In genomic region chr1:221709854-221710253, GRCh38 we compare ENCODE assay signal across 18 cellular contexts. TPM values are rescaled to one million over a fixed set of nuclear protein-coding genes. Genes with fewer than 3 reads are reported as not detected.
DNase-seq lines count a peak whose midpoint lies in the region; ATAC-seq and TF ChIP-seq lines count a peak whose summit lies in the region.
"Had no signal": no experiment of that assay in that cellular context is flagged by ENCODE, and none has a peak within 500 bp of the region (broad histone marks: within the 10 kb centered on the region; RNA-seq: fewer than 3 reads in every experiment).

No MANE protein-coding gene starts in this region.

- peaks cover 80% of the 10 kb centered on the region for H3K4me1 Mint-ChIP-seq in CD4-positive, alpha-beta T cell (ENCODE audit: low read depth)

- intact Hi-C loops in CD4-positive, alpha-beta T cell (cut with DNase I, micrococcal nuclease), result no loop called here
- intact Hi-C loops in gastrocnemius medialis (cut with DNase I; ENCODE audit: low total_unique reads) (loop anchor here (2.0 kb wide), 1 partner anchor 33 kb away; the partner anchor contains the start of gene DUSP10), ovary (cut with DNase I) (no loop called here)

- in situ Hi-C loops in gastrocnemius medialis (cut with MboI; ENCODE audit: low sequenced_read_pairs in 4 of 4), result no loop called here

- no peak overlapping the region for H3K4me3 ChIP-seq in gastroesophageal sphincter
- H3K4me3 ChIP-seq in gastrocnemius medialis, result no peak overlapping the region
- no peak overlapping the region for H3K4me3 ChIP-seq in ovary
- H3K4me3 ChIP-seq: heart right ventricle, left ventricle myocardium inferior, SK-N-MC, uterus had no signal

- H3K9me3 ChIP-seq in CD4-positive, alpha-beta T cell (ENCODE audit: control insufficient read depth, low read length), result no peaks in the 10 kb centered on the region
- H3K9me3 ChIP-seq in gastroesophageal sphincter, result no peaks in the 10 kb centered on the region
- no peaks in the 10 kb centered on the region for H3K9me3 ChIP-seq in gastrocnemius medialis
- no peaks in the 10 kb centered on the region for H3K9me3 ChIP-seq in ovary
- H3K9me3 ChIP-seq: heart right ventricle, left ventricle myocardium inferior, uterus had no signal

- H3K4me3 Mint-ChIP-seq in CD4-positive, alpha-beta T cell, result no peak overlapping the region

- CTCF ChIA-PET in CD4-positive, alpha-beta T cell (lab: Charles Lee), result no interaction called here
- CTCF ChIA-PET in HEK293T (lab: Yijun Ruan, JAX), result interaction anchor here (0.6 kb wide), 1 partner anchor 15 kb away, joined by 3 read pairs; no protein-coding TSS in a partner anchor

- H3K36me3 ChIP-seq in gastroesophageal sphincter, result peaks cover 0 to 10% of the 10 kb centered on the region in 2 donors
- H3K36me3 ChIP-seq in gastrocnemius medialis, result peaks cover 0 to 6% of the 10 kb centered on the region in 2 donors
- no peaks in the 10 kb centered on the region for H3K36me3 ChIP-seq in ovary
- H3K36me3 ChIP-seq: uterus had no signal

- H3K27me3 Mint-ChIP-seq in CD4-positive, alpha-beta T cell, result no peaks in the 10 kb centered on the region

- peaks cover 15 to 66% (median 19%) of the 10 kb centered on the region in 3 donors for H3K4me1 ChIP-seq in gastroesophageal sphincter
- peaks cover 65 to 67% of the 10 kb centered on the region in 2 donors for H3K4me1 ChIP-seq in gastrocnemius medialis
- H3K4me1 ChIP-seq in ovary (ENCODE audit: insufficient read depth), result no peaks in the 10 kb centered on the region
- H3K4me1 ChIP-seq: uterus had no signal

- 98 to 100% methylated on average over 3 of the region's 3 CpGs for WGBS in gastroesophageal sphincter (ENCODE audit: low coverage in 1 of 2), 2 donors
- WGBS in ovary, 3 donors, result 80 to 95% (median 92%) methylated on average over 3 of the region's 3 CpGs

- TF ChIP-seq POLR2A in gastroesophageal sphincter (IDR thresholded peaks at IDR 0.05) (no peak), gastrocnemius medialis (IDR thresholded peaks at IDR 0.05) (no peak), ovary (IDR thresholded peaks at IDR 0.05) (no peak)

- ATAC-seq in CD4-positive, alpha-beta T cell (ENCODE audit: poor library complexity), result no peak
- ATAC-seq in gastroesophageal sphincter (no peak), gastrocnemius medialis (no peak), HG02623 (IDR thresholded peaks at IDR 0.05; ENCODE audit: unreplicated experiment) (no peak)
- ATAC-seq: activated naive CD4-positive, alpha-beta T cell treated with anti-CD3 and anti-CD28 coated beads, Interleukin-2, amount 50 U/mL, for 72 hours had no signal

- no peak overlapping the region for H3K27ac ChIP-seq in CD4-positive, alpha-beta T cell (ENCODE audit: low read depth, low read length)
- H3K27ac ChIP-seq in gastroesophageal sphincter, result peak overlapping the region; percentile 66 to 79 (median 71)
- peak overlapping the region; percentile 74 to 78 (median 77) for H3K27ac ChIP-seq in gastrocnemius medialis
- no peak overlapping the region for H3K27ac ChIP-seq in ovary
- H3K27ac ChIP-seq: epithelial cell of prostate, SK-N-MC, VCaP had no signal

- H3K9me3 Mint-ChIP-seq in CD4-positive, alpha-beta T cell, result no peaks in the 10 kb centered on the region
- H3K9me3 Mint-ChIP-seq: activated naive CD4-positive, alpha-beta T cell treated with anti-CD3 and anti-CD28 coated beads, Interleukin-2, amount 50 U/mL, for 72 hours had no signal

- no peak for TF ChIP-seq CTCF in CD4-positive, alpha-beta T cell (IDR thresholded peaks at IDR 0.05)
- TF ChIP-seq CTCF in gastroesophageal sphincter (IDR thresholded peaks at IDR 0.05), result no peak
- no peak for TF ChIP-seq CTCF in gastrocnemius medialis (IDR thresholded peaks at IDR 0.05 in 4 of 5, conservative IDR thresholded peaks at IDR 0.05 in 1 of 5)
- no peak for TF ChIP-seq CTCF in ovary (IDR thresholded peaks at IDR 0.05)

- POLR2A ChIA-PET in CD4-positive, alpha-beta T cell (lab: Charles Lee), result interaction anchor here (10.3 kb wide), 1 partner anchor 31 kb away, joined by 172 read pairs; the partner anchor contains the start of gene DUSP10
- POLR2A ChIA-PET in HEK293T (lab: Yijun Ruan, JAX), result no interaction called here

- no peaks in the 10 kb centered on the region for H3K27me3 ChIP-seq in CD4-positive, alpha-beta T cell (ENCODE audit: control insufficient read depth, insufficient read depth, low read length)
- no peaks in the 10 kb centered on the region for H3K27me3 ChIP-seq in gastroesophageal sphincter
- no peaks in the 10 kb centered on the region for H3K27me3 ChIP-seq in gastrocnemius medialis
- no peaks in the 10 kb centered on the region for H3K27me3 ChIP-seq in ovary
- H3K27me3 ChIP-seq: heart right ventricle, uterus had no signal

- peaks cover 7% of the 10 kb centered on the region for H3K36me3 Mint-ChIP-seq in CD4-positive, alpha-beta T cell (ENCODE audit: low read depth)

- TF ChIP-seq EP300 in gastroesophageal sphincter (IDR thresholded peaks at IDR 0.05) (no peak), ovary (IDR thresholded peaks at IDR 0.05) (no peak)

- no peak for DNase-seq in CD4-positive, alpha-beta T cell
- DNase-seq in NCI-H69 (lab: John Stamatoyannopoulos, UW), result peak; percentile 87
- DNase-seq in gastrocnemius medialis, result no peak
- no peak for DNase-seq in HEK293T (ENCODE audit: extremely low spot score)
- DNase-seq in ovary, result no peak
- no peak for DNase-seq in SIG-M5 treated with dmso at 0.1 percent for 504 hours (lab: John Stamatoyannopoulos, UW; ENCODE audit: unreplicated experiment)
- DNase-seq: activated CD8-positive, alpha-beta memory T cell treated with anti-CD3 and anti-CD28 coated beads, Interleukin-2, amount 50 U/mL, for 4 hours; central memory CD4-positive, alpha-beta T cell; heart right ventricle; left ventricle myocardium inferior; stimulated activated CD4-positive, alpha-beta T cell treated with anti-CD3 and anti-CD28 coated beads, Interleukin-12 subunit alpha, Interleukin-12 subunit beta, amount 100 ng/mL, for 4 hours; uterus had no signal

- H3K27ac Mint-ChIP-seq in CD4-positive, alpha-beta T cell, result peak overlapping the region; percentile 78

TF ChIP-seq in HEK293T, 16 proteins besides CTCF, POLR2A, EP300 and RAD21:
- TF ChIP-seq ARNT (IDR thresholded peaks at IDR 0.05), result no peak
- no peak for TF ChIP-seq NFRKB (IDR thresholded peaks at IDR 0.05)
- no peak for TF ChIP-seq LEF1 (IDR thresholded peaks at IDR 0.05; ENCODE audit: borderline replicate concordance)
- no peak for TF ChIP-seq FOXK2 (IDR thresholded peaks at IDR 0.05)
- TF ChIP-seq BHLHE40 (IDR thresholded peaks at IDR 0.05; ENCODE audit: borderline replicate concordance), result no peak
- no peak for TF ChIP-seq SUZ12 (IDR thresholded peaks at IDR 0.05)
- TF ChIP-seq TARDBP (IDR thresholded peaks at IDR 0.05), result no peak
- no peak for TF ChIP-seq HDGF (IDR thresholded peaks at IDR 0.05; ENCODE audit: borderline replicate concordance)
- no peak for TF ChIP-seq PKNOX1 (IDR thresholded peaks at IDR 0.05)

RNA-seq across cellular contexts. Expression of gene DUSP10, which starts 32.0 kb away (rescaled TPM):
- total RNA-seq in CD4-positive, alpha-beta T cell, result 10 to 100 TPM; 66.9 to 70.9 TPM
- total RNA-seq in gastroesophageal sphincter (10 to 100 TPM in 1 of 4 donors, 1 to 10 TPM in 3; 3.5 to 12.0 (median 5.3) TPM), gastrocnemius medialis (1 to 10 TPM; 2.9 to 7.0 (median 5.9) TPM), ovary (1 to 10 TPM in 6 of 7 donors, under 1 TPM in 1; 0.81 to 8.5 (median 2.0) TPM)
- polyA plus RNA-seq in ovary, result 1 to 10 TPM; 1.7 to 5.5 TPM

Comparison
In these comparisons a context has a peak if more than half of its experiments do, and no peak if none do; other contexts are left out.
1. H3K27ac ChIP-seq: peak in gastroesophageal sphincter (4 of 4) and gastrocnemius medialis (4 of 4); none in CD4-positive, alpha-beta T cell (single experiment) and ovary (0 of 2).
2. RNA of gene DUSP10, which starts 32.0 kb away (total RNA-seq): 66.9 to 70.9 TPM in CD4-positive, alpha-beta T cell; 2.9 to 7.0 TPM in gastrocnemius medialis, 3.5 to 12.0 TPM in gastroesophageal sphincter and 0.81 to 8.5 TPM in ovary; every median in the first group is over 4 times any median in the second.